In the genomic region with DNA sequence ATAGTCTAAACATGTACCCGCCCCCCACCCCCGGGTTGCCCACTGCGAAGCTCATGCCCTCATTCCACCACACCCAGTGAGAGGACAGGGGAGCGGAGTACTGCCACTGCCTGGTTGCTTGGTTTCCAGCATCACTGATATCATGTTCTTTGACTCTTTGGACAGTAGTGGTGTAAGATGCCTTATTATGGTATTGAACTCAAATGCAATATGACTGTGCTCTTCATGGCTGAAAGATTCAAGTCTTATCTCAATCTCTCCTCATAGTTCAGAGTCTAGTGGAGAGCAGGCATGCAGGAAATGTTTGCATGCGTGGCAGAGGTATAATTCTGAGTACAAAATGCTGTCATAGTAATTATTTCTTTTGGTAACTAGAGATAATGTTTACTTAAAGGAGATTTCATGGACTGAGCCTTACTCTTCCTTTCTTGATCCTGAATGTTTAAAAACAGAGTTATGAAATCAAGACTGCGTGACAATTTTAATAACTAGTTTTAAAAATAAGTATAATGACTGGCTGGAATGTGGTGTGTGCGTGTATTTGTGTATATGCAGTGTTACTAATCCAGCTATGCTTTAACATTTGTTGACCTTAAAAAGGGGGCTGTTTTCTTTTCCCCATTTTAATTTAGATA, we compare ENCODE assay signal across 2 cellular contexts. TPM values are rescaled to one million over a fixed set of nuclear protein-coding genes. Genes with fewer than 3 reads are reported as not detected.
"Had no signal": no experiment of that assay in that cellular context is flagged by ENCODE, and none has a peak within 500 bp of the region (broad histone marks: within the 10 kb centered on the region; RNA-seq: fewer than 3 reads in every experiment).

No MANE protein-coding gene starts in this region.

RNA-seq across cellular contexts. Expression of gene REP15, which starts 55.6 kb away (rescaled TPM):
- total RNA-seq: ascending aorta, epithelial cell of proximal tubule had no signal
